In the genomic region with DNA sequence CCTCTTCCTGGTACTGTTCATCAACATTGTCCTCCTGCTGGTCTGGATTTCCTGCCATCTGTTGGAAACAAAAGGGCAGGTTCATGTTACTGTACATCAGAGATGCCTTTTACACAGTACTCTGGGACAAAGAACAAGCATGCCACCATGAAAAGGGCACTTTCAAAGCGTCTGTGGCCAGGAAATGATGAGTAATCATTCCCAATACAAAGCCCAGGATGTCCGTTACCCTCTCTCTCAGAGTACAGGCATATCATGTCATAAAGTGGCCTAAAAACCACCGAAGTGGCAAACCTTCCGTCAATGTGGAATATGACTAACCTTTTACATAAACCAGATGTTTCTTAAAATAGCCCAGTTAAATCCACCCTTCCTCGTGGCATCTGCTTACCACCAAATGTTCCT, we compare ENCODE assay signal across 8 cellular contexts.
DNase-seq lines count a peak whose midpoint lies in the region; ATAC-seq and TF ChIP-seq lines count a peak whose summit lies in the region.

No MANE protein-coding gene starts in this region.

- POLR2A ChIA-PET in IMR-90 (lab: Charles Lee; ENCODE audit: unreplicated experiment): no interaction called here

- peak overlapping the region; percentile 31; the same call in 1 of the 3 replicates for H2BK15ac ChIP-seq in IMR-90 (ENCODE audit: low read depth, low read length)

- H3K79me1 ChIP-seq in IMR-90 (ENCODE audit: low read depth in 1 of 2, low read length in 2 of 2): peaks cover 7 to 12% of the 10 kb centered on the region in 2 experiments

- H3K9me3 Mint-ChIP-seq in T-helper 1 cell treated with Interleukin-12 subunit alpha and Interleukin-12 subunit beta and Interleukin-4 antibody, amounts not matched to agents 30 μg/mL and 1 μg/mL, for 36 hours: no peaks in the 10 kb centered on the region

- H3K4me1 ChIP-seq in IMR-90 (ENCODE audit: control insufficient read depth, insufficient read depth, low read length): peaks cover 3% of the 10 kb centered on the region

- CTCF ChIA-PET in IMR-90 (lab: Yijun Ruan, JAX): no interaction called here

- H3K18ac ChIP-seq in IMR-90 (ENCODE audit: low read depth, low read length): peak overlapping the region; percentile 45; the same call in 1 of the 2 replicates

- H4K8ac ChIP-seq in IMR-90 (ENCODE audit: low read depth in 2 of 2, low read length in 2 of 2): peak overlapping the region; percentile 26 to 50; a peak in 3 of 4 replicates

- peak overlapping the region; percentile 77 for H2BK120ac ChIP-seq in IMR-90 (ENCODE audit: low read depth, low read length)

- H3K4me1 Mint-ChIP-seq in T-helper 1 cell treated with Interleukin-12 subunit alpha and Interleukin-12 subunit beta and Interleukin-4 antibody, amounts not matched to agents 30 μg/mL and 1 μg/mL, for 36 hours (ENCODE audit: low read depth): peaks cover 27% of the 10 kb centered on the region

- H3K9me1 ChIP-seq in IMR-90 (ENCODE audit: insufficient read depth, low read length): peaks cover 6% of the 10 kb centered on the region; the same call in 1 of the 2 replicates

- H3K27ac ChIP-seq in IMR-90 (ENCODE audit: insufficient read depth, low read length): peak overlapping the region; percentile 34; the same call in 1 of the 2 replicates

- peaks cover 33% of the 10 kb centered on the region for H3K36me3 ChIP-seq in IMR-90 (ENCODE audit: control insufficient read depth, insufficient read depth, low read length)

- peak overlapping the region; percentile 9; the same call in 1 of the 2 replicates for H4K91ac ChIP-seq in IMR-90 (ENCODE audit: insufficient read depth, low read depth, low read length)

- peak overlapping the region; percentile 63 for H3K27ac Mint-ChIP-seq in T-helper 1 cell treated with Interleukin-12 subunit alpha and Interleukin-12 subunit beta and Interleukin-4 antibody, amounts not matched to agents 30 μg/mL and 1 μg/mL, for 36 hours

- no peaks in the 10 kb centered on the region for H3K27me3 Mint-ChIP-seq in T-helper 1 cell treated with Interleukin-12 subunit alpha and Interleukin-12 subunit beta and Interleukin-4 antibody, amounts not matched to agents 30 μg/mL and 1 μg/mL, for 36 hours (ENCODE audit: low read depth)

- no peaks in the 10 kb centered on the region for H3K9me3 ChIP-seq in IMR-90 (ENCODE audit: control insufficient read depth, insufficient read depth, low read length)

- DNase-seq in IMR-90 (peak; percentile 96), glomerular visceral epithelial cell (ENCODE audit: extremely low spot score) (peak; percentile 65), GOT3 (lab: John Stamatoyannopoulos, UW) (no peak), NCI-H226 (no peak), midbrain (lab: John Stamatoyannopoulos, UW) (no peak), HuH-7 (ENCODE audit: low spot score) (no peak)

- H3K4ac ChIP-seq in IMR-90 (ENCODE audit: low read depth, low read length): peak overlapping the region; percentile 44; the same call in 1 of the 2 replicates

- peak overlapping the region; percentile 20; the same call in 1 of the 2 replicates for H2BK20ac ChIP-seq in IMR-90 (ENCODE audit: low read depth, low read length)

- peak overlapping the region; percentile 36; the same call in 1 of the 2 replicates for H3K4me2 ChIP-seq in IMR-90 (ENCODE audit: low read depth, low read length)

- H2AK9ac ChIP-seq in IMR-90 (replicated peaks; ENCODE audit: low read depth, low read length, poor library complexity): peak overlapping the region; percentile 60

- intact Hi-C loops in IMR-90 (cut with micrococcal nuclease): no loop called here

- no peaks in the 10 kb centered on the region for H3K27me3 ChIP-seq in IMR-90 (ENCODE audit: control insufficient read depth, insufficient read depth, low read length)

- peak overlapping the region; percentile 28 for H3K4me3 Mint-ChIP-seq in T-helper 1 cell treated with Interleukin-12 subunit alpha and Interleukin-12 subunit beta and Interleukin-4 antibody, amounts not matched to agents 30 μg/mL and 1 μg/mL, for 36 hours

- TF ChIP-seq POLR2A in IMR-90 (IDR thresholded peaks at IDR 0.05; ENCODE audit: low read depth, low read length): no peak

- ATAC-seq in GM18870 (IDR thresholded peaks at IDR 0.05; ENCODE audit: unreplicated experiment) (peak; percentile 89), IMR-90 (ENCODE audit: low read depth) (peak; percentile 78)

- peak overlapping the region; percentile 28 for H2AFZ ChIP-seq in IMR-90 (replicated peaks; ENCODE audit: low read length, poor library complexity)

- H4K5ac ChIP-seq in IMR-90 (ENCODE audit: low read depth, low read length): no peak overlapping the region; the same call in 1 of the 2 replicates

- peak overlapping the region; percentile 31; the same call in 1 of the 2 replicates for H2AK5ac ChIP-seq in IMR-90 (ENCODE audit: low read depth, low read length)

- peak overlapping the region; percentile 45 for H3K14ac ChIP-seq in IMR-90 (replicated peaks; ENCODE audit: low read depth, low read length)

- H3K23ac ChIP-seq in IMR-90 (ENCODE audit: low read depth, low read length): peak overlapping the region; percentile 6; the same call in 1 of the 2 replicates

- no peaks in the 10 kb centered on the region for H4K20me1 ChIP-seq in IMR-90 (ENCODE audit: insufficient read depth, low read length)

- no peak overlapping the region for H3K56ac ChIP-seq in IMR-90 (ENCODE audit: extremely low read depth, insufficient read depth, low read length)

- H3K36me3 Mint-ChIP-seq in T-helper 1 cell treated with Interleukin-12 subunit alpha and Interleukin-12 subunit beta and Interleukin-4 antibody, amounts not matched to agents 30 μg/mL and 1 μg/mL, for 36 hours (ENCODE audit: low read depth): no peaks in the 10 kb centered on the region

- peak overlapping the region; percentile 72 for H2BK5ac ChIP-seq in IMR-90 (ENCODE audit: low read depth, low read length, poor library complexity, severe bottlenecking)

- TF ChIP-seq CTCF in IMR-90 (conservative IDR thresholded peaks at IDR 0.05; ENCODE audit: low read depth, low read length): no peak

- BruUV-seq in IMR-90 (replicated peaks; lab: Mats Ljungman, UMichigan): no TSS peak

- TF ChIP-seq RAD21 in IMR-90 (IDR thresholded peaks at IDR 0.05; ENCODE audit: low read length): no peak

- no peak overlapping the region for H3K4me3 ChIP-seq in IMR-90 (ENCODE audit: insufficient read depth, low read depth, low read length)

- in situ Hi-C loops in IMR-90 (cut with MboI; ENCODE audit: low sequenced_read_pairs): no loop called here

- no CpG with 5 or more reads among the region's 5 CpGs for WGBS in IMR-90 (ENCODE audit: extremely low coverage in 2 of 2, insufficient read length in 1 of 2), 2 experiments

- dilution Hi-C loops in IMR-90 (cut with HindIII; ENCODE audit: low sequenced_read_pairs, unreplicated experiment): no loop called here

- no peak overlapping the region for H3K9ac ChIP-seq in IMR-90 (ENCODE audit: low read depth, low read length)

TF ChIP-seq in IMR-90, 13 proteins besides CTCF, POLR2A, EP300 and RAD21:
- TF ChIP-seq MXI1 (IDR thresholded peaks at IDR 0.05; ENCODE audit: borderline replicate concordance, low read depth, low read length) (no peak), FOS (IDR thresholded peaks at IDR 0.05; ENCODE audit: low read depth, low read length) (peak; percentile 69; the same call in 1 of the 2 replicates), BHLHE40 (IDR thresholded peaks at IDR 0.05; ENCODE audit: low read depth, low read length) (no peak), NFE2L2 (IDR thresholded peaks at IDR 0.05; ENCODE audit: low read depth, low read length) (no peak), CHD1 (IDR thresholded peaks at IDR 0.05; ENCODE audit: low read depth, low read length) (no peak), RFX5 (IDR thresholded peaks at IDR 0.05; ENCODE audit: low read depth, low read length) (no peak), MAFK (IDR thresholded peaks at IDR 0.05; ENCODE audit: low read depth, low read length) (peak; percentile 87), RCOR1 (IDR thresholded peaks at IDR 0.05; ENCODE audit: insufficient replicate concordance, low read length) (peak; percentile 25), USF2 (IDR thresholded peaks at IDR 0.05; ENCODE audit: low read depth, low read length) (no peak), SMC3 (IDR thresholded peaks at IDR 0.05; ENCODE audit: low read depth, low read length) (no peak), CEBPB (IDR thresholded peaks at IDR 0.05; ENCODE audit: low read depth, low read length) (0 out of 2 replicates have a peak, but pooled peaks have one; percentile 4), ELK1 (IDR thresholded peaks at IDR 0.05; ENCODE audit: borderline replicate concordance, low read depth, low read length) (no peak), MAZ (IDR thresholded peaks at IDR 0.05; ENCODE audit: borderline replicate concordance, low read depth, low read length) (no peak)

Comparison
In these comparisons a context has a peak if more than half of its experiments do, and no peak if none do; other contexts are left out.
1. DNase-seq: peak in IMR-90 (single experiment) and glomerular visceral epithelial cell (single experiment); none in GOT3 (single experiment), NCI-H226 (single experiment), midbrain (single experiment) and HuH-7 (single experiment).